ENCODE assay signal across 8 cellular contexts in the genomic region with DNA sequence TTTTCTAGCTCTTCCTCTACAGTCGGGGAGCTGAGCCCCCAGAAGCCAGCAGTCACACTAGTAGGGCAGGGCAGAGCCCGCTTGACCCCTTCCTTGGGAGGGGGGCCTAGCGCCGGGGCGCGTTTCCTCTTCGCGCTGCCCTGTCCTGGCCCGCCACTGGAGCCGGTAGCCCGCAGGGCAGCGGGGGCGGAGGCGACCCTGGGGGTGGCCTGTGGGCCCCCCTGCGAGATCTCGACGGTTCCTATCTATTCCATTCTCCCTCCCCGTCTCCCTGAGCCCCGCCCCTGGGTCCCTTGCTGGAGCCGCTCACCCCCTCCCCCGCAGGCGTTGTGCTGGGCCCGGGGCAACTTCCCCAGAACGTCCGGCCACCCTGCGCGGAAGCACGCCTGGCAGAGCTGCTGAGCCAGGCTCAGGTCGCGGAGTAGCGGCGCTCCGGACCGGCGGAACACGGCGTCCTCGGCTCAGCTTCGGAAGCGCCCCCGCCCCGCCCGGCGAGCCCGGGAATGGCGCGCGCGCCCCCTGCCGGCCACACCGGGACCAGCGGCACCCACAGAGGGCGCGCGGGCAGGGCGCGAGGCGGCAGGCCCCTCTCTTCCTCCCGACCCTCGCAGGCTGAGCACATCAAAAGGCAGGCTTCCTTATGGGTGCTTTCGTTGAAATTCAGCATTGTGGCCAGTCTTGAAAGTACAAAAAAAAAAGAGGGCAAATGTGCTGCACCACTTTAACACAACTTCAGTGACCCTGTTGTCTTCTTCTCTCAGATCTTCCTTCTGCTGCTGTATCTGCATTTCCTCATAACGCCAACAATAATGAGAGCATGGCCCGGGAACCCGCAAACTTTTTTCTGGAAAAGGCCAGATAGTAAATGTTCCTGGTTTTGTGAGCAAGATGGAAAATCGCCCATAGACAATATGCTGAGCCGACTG.
DNase-seq lines count a peak whose midpoint lies in the region; ATAC-seq lines count a peak whose summit lies in the region.

No MANE protein-coding gene starts in this region.

- POLR2A ChIA-PET in activated CD4-positive, alpha-beta T cell treated with anti-CD3 and anti-CD28 coated beads, Interleukin-2, amount 10 ng/mL, durations not matched to agents 7 days and 5 days (lab: Charles Lee), result interaction anchor here (0.7 kb wide), 1 partner anchor 285 kb away, joined by 3 read pairs; no protein-coding TSS in a partner anchor

- no peaks in the 10 kb centered on the region for H3K9me3 Mint-ChIP-seq in activated CD4-positive, alpha-beta T cell treated with anti-CD3 and anti-CD28 coated beads, Interleukin-2, amount 10 ng/mL, durations not matched to agents 7 days and 5 days
- no peaks in the 10 kb centered on the region for H3K9me3 Mint-ChIP-seq in effector memory CD8-positive, alpha-beta T cell

- no peaks in the 10 kb centered on the region for H3K36me3 Mint-ChIP-seq in activated CD4-positive, alpha-beta T cell treated with anti-CD3 and anti-CD28 coated beads, Interleukin-2, amount 10 ng/mL, durations not matched to agents 7 days and 5 days (ENCODE audit: low read depth)
- no peaks in the 10 kb centered on the region for H3K36me3 Mint-ChIP-seq in effector memory CD8-positive, alpha-beta T cell (ENCODE audit: insufficient read depth)

- no peak overlapping the region for H3K27ac Mint-ChIP-seq in activated CD4-positive, alpha-beta T cell treated with anti-CD3 and anti-CD28 coated beads, Interleukin-2, amount 10 ng/mL, durations not matched to agents 7 days and 5 days
- no peak overlapping the region for H3K27ac Mint-ChIP-seq in effector memory CD8-positive, alpha-beta T cell

- peaks cover 25% of the 10 kb centered on the region for H3K27me3 Mint-ChIP-seq in activated CD4-positive, alpha-beta T cell treated with anti-CD3 and anti-CD28 coated beads, Interleukin-2, amount 10 ng/mL, durations not matched to agents 7 days and 5 days
- peaks cover 0 to 26% of the 10 kb centered on the region in 2 donors for H3K27me3 Mint-ChIP-seq in effector memory CD8-positive, alpha-beta T cell

- H3K4me1 Mint-ChIP-seq in activated CD4-positive, alpha-beta T cell treated with anti-CD3 and anti-CD28 coated beads, Interleukin-2, amount 10 ng/mL, durations not matched to agents 7 days and 5 days, result peaks cover 3% of the 10 kb centered on the region
- no peaks in the 10 kb centered on the region for H3K4me1 Mint-ChIP-seq in effector memory CD8-positive, alpha-beta T cell (ENCODE audit: low read depth in 2 of 2)

- peak; percentile 88 for ATAC-seq in HG02642 (IDR thresholded peaks at IDR 0.05; ENCODE audit: poor library complexity, unreplicated experiment)
- peak; percentile 48 for ATAC-seq in effector memory CD8-positive, alpha-beta T cell (replicated peaks)

- CTCF ChIA-PET in activated CD4-positive, alpha-beta T cell treated with anti-CD3 and anti-CD28 coated beads, Interleukin-2, amount 10 ng/mL, durations not matched to agents 7 days and 5 days (lab: Charles Lee), result no interaction called here

- DNase-seq in activated CD4-positive, alpha-beta T cell treated with anti-CD3 and anti-CD28 coated beads for 24 hours (ENCODE audit: low read depth in 2 of 2), result peak; percentile 18 to 33
- no peak for DNase-seq in activated CD4-positive, alpha-beta T cell treated with anti-CD3 and anti-CD28 coated beads, Interleukin-2, amount 50 U/mL, for 4 hours
- DNase-seq in NCI-H128 (lab: John Stamatoyannopoulos, UW; ENCODE audit: unreplicated experiment) (peak; percentile 24), medulla oblongata (ENCODE audit: extremely low spot score) (peak; percentile 66)
- DNase-seq in activated CD4-positive, alpha-beta T cell treated with anti-CD3 and anti-CD28 coated beads, Interleukin-2, amount 10 ng/mL, durations not matched to agents 7 days and 5 days, result peak; percentile 47
- peak in 1 of 3 experiments; percentile 2 for DNase-seq in effector memory CD8-positive, alpha-beta T cell
- peak; percentile 6 for DNase-seq in stimulated activated CD8-positive, alpha-beta memory T cell treated with anti-CD3 and anti-CD28 coated beads, Interleukin-12 subunit alpha, Interleukin-12 subunit beta, amount 100 ng/mL, for 4 hours (ENCODE audit: low read depth)

- H3K4me3 Mint-ChIP-seq in activated CD4-positive, alpha-beta T cell treated with anti-CD3 and anti-CD28 coated beads, Interleukin-2, amount 10 ng/mL, durations not matched to agents 7 days and 5 days, result no peak overlapping the region
- H3K4me3 Mint-ChIP-seq in effector memory CD8-positive, alpha-beta T cell, result peak overlapping the region; percentile 7 to 36

Comparison
In these comparisons a context has a peak if more than half of its experiments do, and no peak if none do; other contexts are left out.
1. DNase-seq: peak in activated CD4-positive, alpha-beta T cell treated with anti-CD3 and anti-CD28 coated beads for 24 hours (2 of 2), NCI-H128 (single experiment), activated CD4-positive, alpha-beta T cell treated with anti-CD3 and anti-CD28 coated beads, Interleukin-2, amount 10 ng/mL, durations not matched to agents 7 days and 5 days (single experiment), medulla oblongata (single experiment) and stimulated activated CD8-positive, alpha-beta memory T cell treated with anti-CD3 and anti-CD28 coated beads, Interleukin-12 subunit alpha, Interleukin-12 subunit beta, amount 100 ng/mL, for 4 hours (single experiment); none in activated CD4-positive, alpha-beta T cell treated with anti-CD3 and anti-CD28 coated beads, Interleukin-2, amount 50 U/mL, for 4 hours (0 of 2).